In the genomic region with DNA sequence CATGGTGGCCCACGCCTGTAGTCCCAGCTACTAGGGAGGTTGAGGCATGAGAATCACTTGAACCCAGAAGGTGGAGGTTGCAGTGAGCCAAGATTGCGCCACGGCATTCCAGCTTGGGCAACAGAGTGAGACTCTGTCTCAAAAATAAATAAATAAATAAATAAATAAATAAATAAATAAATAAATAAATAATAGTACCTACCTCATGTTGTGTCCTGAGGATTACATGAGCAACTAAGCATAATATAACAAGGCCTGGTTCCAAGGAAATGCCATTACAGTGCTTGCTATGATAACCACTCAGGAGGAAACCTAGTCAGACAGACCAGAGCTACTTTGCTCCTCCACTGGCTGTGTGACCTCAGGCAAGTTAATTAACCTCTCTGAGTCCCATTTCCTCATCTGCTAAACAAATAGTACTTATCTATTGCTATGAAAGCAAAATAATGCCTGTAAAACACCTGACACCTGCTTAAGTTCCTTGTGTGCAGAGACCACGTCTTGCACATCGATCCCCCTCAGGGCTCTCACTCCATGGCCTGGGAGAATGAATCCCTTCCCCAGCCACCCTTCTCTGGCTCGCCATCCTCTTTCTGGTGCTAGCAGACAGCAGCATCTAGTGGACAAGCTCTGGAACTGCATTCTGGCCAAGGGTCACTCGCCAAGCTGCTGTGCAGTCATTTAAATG, we compare ENCODE assay signal across 8 cellular contexts. TPM values are rescaled to one million over a fixed set of nuclear protein-coding genes. Genes with fewer than 3 reads are reported as not detected.
A peak's percentile ranks its signal among the peaks of the same experiment; 100 is the strongest.
DNase-seq lines count a peak whose midpoint lies in the region; ATAC-seq and TF ChIP-seq lines count a peak whose summit lies in the region.

No MANE protein-coding gene starts in this region.

- no peak for ATAC-seq in HG03139 (IDR thresholded peaks at IDR 0.05; ENCODE audit: unreplicated experiment)

- H3K27me3 Mint-ChIP-seq in activated CD4-positive, alpha-beta memory T cell treated with anti-CD3 and anti-CD28 coated beads for 36 hours: peaks cover 43% of the 10 kb centered on the region
- peaks cover 41% of the 10 kb centered on the region for H3K27me3 Mint-ChIP-seq in endothelial cell (ENCODE audit: unreplicated experiment)

- H3K9me3 Mint-ChIP-seq in activated CD4-positive, alpha-beta memory T cell treated with anti-CD3 and anti-CD28 coated beads for 36 hours: no peaks in the 10 kb centered on the region
- H3K9me3 Mint-ChIP-seq in endothelial cell (ENCODE audit: unreplicated experiment): no peaks in the 10 kb centered on the region

- peaks cover 6% of the 10 kb centered on the region for H3K36me3 Mint-ChIP-seq in activated CD4-positive, alpha-beta memory T cell treated with anti-CD3 and anti-CD28 coated beads for 36 hours
- no peaks in the 10 kb centered on the region for H3K36me3 Mint-ChIP-seq in endothelial cell (ENCODE audit: low read depth, unreplicated experiment)

- H3K4me3 Mint-ChIP-seq in activated CD4-positive, alpha-beta memory T cell treated with anti-CD3 and anti-CD28 coated beads for 36 hours: no peak overlapping the region
- no peak overlapping the region for H3K4me3 Mint-ChIP-seq in endothelial cell (ENCODE audit: unreplicated experiment)

- intact Hi-C loops in activated CD4-positive, alpha-beta memory T cell treated with anti-CD3 and anti-CD28 coated beads for 36 hours (cut with micrococcal nuclease): loop anchor here (1.0 to 10.0 kb wide), 4 partner anchors 109 to 252 kb away; no protein-coding TSS in a partner anchor

- H3K27ac Mint-ChIP-seq in activated CD4-positive, alpha-beta memory T cell treated with anti-CD3 and anti-CD28 coated beads for 36 hours: no peak overlapping the region
- no peak overlapping the region for H3K27ac Mint-ChIP-seq in endothelial cell (ENCODE audit: unreplicated experiment)

- peak; percentile 81 for DNase-seq in CD1c-positive myeloid dendritic cell (ENCODE audit: extremely low spot score)
- peak; percentile 35 for DNase-seq in HFF-Myc (ENCODE audit: extremely low read depth, low read depth)
- peak; percentile 57 for DNase-seq in NCI-H82 treated with DMSO at 0.1 percent for 48 hours (lab: John Stamatoyannopoulos, UW; ENCODE audit: unreplicated experiment)
- DNase-seq in activated CD4-positive, alpha-beta memory T cell treated with anti-CD3 and anti-CD28 coated beads for 36 hours: peak; percentile 75
- DNase-seq in endothelial cell (ENCODE audit: low spot score): peak; percentile 74
- DNase-seq in middle frontal gyrus (ENCODE audit: extremely low spot score, low spot score): peak; percentile 52
- peak; percentile 34 for DNase-seq in stimulated activated naive CD4-positive, alpha-beta T cell treated with Interleukin-2 at 50 U/mL for 16 hours (lab: John Stamatoyannopoulos, UW)

- CTCF ChIA-PET in activated CD4-positive, alpha-beta memory T cell treated with anti-CD3 and anti-CD28 coated beads for 36 hours (lab: Charles Lee): interaction anchor here (0.6 to 11.0 kb wide), 41 partner anchors 7 to 318 kb away, joined by 3 to 302 read pairs (median 4); a partner anchor contains a TSS

- H3K4me1 Mint-ChIP-seq in activated CD4-positive, alpha-beta memory T cell treated with anti-CD3 and anti-CD28 coated beads for 36 hours (ENCODE audit: low read depth): peaks cover 16% of the 10 kb centered on the region
- H3K4me1 Mint-ChIP-seq in endothelial cell (ENCODE audit: unreplicated experiment): peaks cover 7% of the 10 kb centered on the region

- POLR2A ChIA-PET in activated CD4-positive, alpha-beta memory T cell treated with anti-CD3 and anti-CD28 coated beads for 36 hours (lab: Charles Lee): interaction anchor here (0.7 to 1.3 kb wide), 2 partner anchors 64 to 109 kb away, joined by 3 to 5 read pairs; no protein-coding TSS in a partner anchor

- TF ChIP-seq CTCF in HFF-Myc (IDR thresholded peaks at IDR 0.05; ENCODE audit: low read depth, low read length, missing control alignments) (peak; percentile 100), endothelial cell (IDR thresholded peaks at IDR 0.05; ENCODE audit: unreplicated experiment) (peak; percentile 96)

- no peak overlapping the region for H3K4me3 ChIP-seq in HFF-Myc (replicated peaks; ENCODE audit: low read depth, low read length)

RNA-seq across cellular contexts. Expression of a gene that starts 7.5 kb away (rescaled TPM):
- total RNA-seq in activated CD4-positive, alpha-beta memory T cell treated with anti-CD3 and anti-CD28 coated beads for 36 hours: 10 to 100 TPM; 37.1 to 38.0 TPM
- 1.3 TPM for total RNA-seq in endothelial cell (ENCODE audit: unreplicated experiment)

RNA-seq across cellular contexts. Expression of a gene that starts 37.8 kb away (rescaled TPM):
- 100 to 1,000 TPM; 204 to 221 TPM for total RNA-seq in activated CD4-positive, alpha-beta memory T cell treated with anti-CD3 and anti-CD28 coated beads for 36 hours
- total RNA-seq in endothelial cell (ENCODE audit: unreplicated experiment): 33.8 TPM

Comparison
In these comparisons a context has a peak if more than half of its experiments do, and no peak if none do; other contexts are left out.
1. RNA of a gene that starts 7.5 kb away (total RNA-seq): 37.1 to 38.0 TPM in activated CD4-positive, alpha-beta memory T cell treated with anti-CD3 and anti-CD28 coated beads for 36 hours; 1.3 TPM in endothelial cell (single experiment); every median in the first group is over 10 times any median in the second.
2. Peak in every context shown above with its lines, with median percentiles within 50 percentile points of each other: DNase-seq.